ENCODE assay signal across 10 cellular contexts in genomic region chr3:152403632-152404066, GRCh38.
DNase-seq lines count a peak whose midpoint lies in the region; ATAC-seq and TF ChIP-seq lines count a peak whose summit lies in the region.
"Had no signal": no experiment of that assay in that cellular context is flagged by ENCODE, and none has a peak within 500 bp of the region (broad histone marks: within the 10 kb centered on the region; RNA-seq: fewer than 3 reads in every experiment).

No MANE protein-coding gene starts in this region.

- no peaks in the 10 kb centered on the region for H3K9me3 ChIP-seq in prostate gland

- no peak overlapping the region for H3K4me3 ChIP-seq in prostate gland

- no peak overlapping the region for H3K4me3 Mint-ChIP-seq in activated CD8-positive, alpha-beta T cell treated with anti-CD3 and anti-CD28 coated beads, Interleukin-2, amount 10 ng/mL, durations not matched to agents 7 days and 5 days
- H3K4me3 Mint-ChIP-seq: T-helper 2 cell treated with Interferon-gamma antibody and Interleukin-4, amounts not matched to agents 5 μg/mL and 100 μg/mL, for 36 hours had no signal

- peak overlapping the region; percentile 22 to 32 for H3K27ac ChIP-seq in prostate gland

- H3K9me3 Mint-ChIP-seq in activated CD8-positive, alpha-beta T cell treated with anti-CD3 and anti-CD28 coated beads, Interleukin-2, amount 10 ng/mL, durations not matched to agents 7 days and 5 days (ENCODE audit: insufficient read depth) = no peaks in the 10 kb centered on the region
- H3K9me3 Mint-ChIP-seq: T-helper 2 cell treated with Interferon-gamma antibody and Interleukin-4, amounts not matched to agents 5 μg/mL and 100 μg/mL, for 36 hours had no signal

- CTCF ChIA-PET in activated CD8-positive, alpha-beta T cell treated with anti-CD3 and anti-CD28 coated beads, Interleukin-2, amount 10 ng/mL, durations not matched to agents 7 days and 5 days (lab: Charles Lee) = no interaction called here

- POLR2A ChIA-PET in activated CD8-positive, alpha-beta T cell treated with anti-CD3 and anti-CD28 coated beads, Interleukin-2, amount 10 ng/mL, durations not matched to agents 7 days and 5 days (lab: Charles Lee) = interaction anchor here (1.0 kb wide), 1 partner anchor 13 kb away, joined by 6 read pairs; no protein-coding TSS in a partner anchor

- H3K27me3 ChIP-seq in prostate gland (replicated peaks; ENCODE audit: insufficient read depth) = no peaks in the 10 kb centered on the region

- H3K36me3 ChIP-seq in prostate gland = no peaks in the 10 kb centered on the region

- peaks cover 4% of the 10 kb centered on the region for H3K4me1 ChIP-seq in prostate gland (replicated peaks)

- H3K4me1 Mint-ChIP-seq in activated CD8-positive, alpha-beta T cell treated with anti-CD3 and anti-CD28 coated beads, Interleukin-2, amount 10 ng/mL, durations not matched to agents 7 days and 5 days (ENCODE audit: low read depth) = peaks cover 59% of the 10 kb centered on the region

- intact Hi-C loops in cardiac septum (cut with DNase I) = loop anchor here (5.0 to 10.0 kb wide), 2 partner anchors 34 to 139 kb away; partner anchors contain the start of gene MBNL1
- intact Hi-C loops in prostate gland (cut with DNase I) = no loop called here

- TF ChIP-seq CTCF in prostate gland (IDR thresholded peaks at IDR 0.05) = no peak

- WGBS in prostate gland = 57% methylated on average over 2 of the region's 2 CpGs

- no peak for TF ChIP-seq POLR2A in prostate gland (IDR thresholded peaks at IDR 0.05)

- H3K27me3 Mint-ChIP-seq in activated CD8-positive, alpha-beta T cell treated with anti-CD3 and anti-CD28 coated beads, Interleukin-2, amount 10 ng/mL, durations not matched to agents 7 days and 5 days (ENCODE audit: low read depth) = no peaks in the 10 kb centered on the region

- no peak for ATAC-seq in activated CD8-positive, alpha-beta T cell treated with anti-CD3 and anti-CD28 coated beads, Interleukin-2, amount 10 ng/mL, durations not matched to agents 7 days and 5 days
- no peak for ATAC-seq in HG02571 (IDR thresholded peaks at IDR 0.05; ENCODE audit: unreplicated experiment)
- no peak for ATAC-seq in HG02885 (IDR thresholded peaks at IDR 0.05; ENCODE audit: poor library complexity, unreplicated experiment)

- peaks cover 46% of the 10 kb centered on the region for H3K36me3 Mint-ChIP-seq in activated CD8-positive, alpha-beta T cell treated with anti-CD3 and anti-CD28 coated beads, Interleukin-2, amount 10 ng/mL, durations not matched to agents 7 days and 5 days (ENCODE audit: low read depth)

- in situ Hi-C loops in G401 (cut with HindIII; ENCODE audit: low sequenced_read_pairs) = no loop called here

- DNase-seq in G401 (ENCODE audit: low spot score) (peak; percentile 50), cardiac septum (ENCODE audit: low spot score) (peak; percentile 84), prostate gland (ENCODE audit: low spot score) (no peak), amniotic stem cell (lab: John Stamatoyannopoulos, UW) (no peak), DMS114 treated with DMSO at 0.1 percent for 48 hours (lab: John Stamatoyannopoulos, UW; ENCODE audit: unreplicated experiment) (no peak)
- no peak for DNase-seq in activated CD8-positive, alpha-beta T cell treated with anti-CD3 and anti-CD28 coated beads, Interleukin-2, amount 10 ng/mL, durations not matched to agents 7 days and 5 days
- DNase-seq: NCI-H1092 treated with DMSO at 0.1 percent for 48 hours had no signal

- H3K27ac Mint-ChIP-seq in activated CD8-positive, alpha-beta T cell treated with anti-CD3 and anti-CD28 coated beads, Interleukin-2, amount 10 ng/mL, durations not matched to agents 7 days and 5 days = peak overlapping the region; percentile 4
- H3K27ac Mint-ChIP-seq: T-helper 2 cell treated with Interferon-gamma antibody and Interleukin-4, amounts not matched to agents 5 μg/mL and 100 μg/mL, for 36 hours had no signal

Comparison
In these comparisons a context has a peak if more than half of its experiments do, and no peak if none do; other contexts are left out.
1. DNase-seq: peak in G401 (single experiment) and cardiac septum (single experiment); none in activated CD8-positive, alpha-beta T cell treated with anti-CD3 and anti-CD28 coated beads, Interleukin-2, amount 10 ng/mL, durations not matched to agents 7 days and 5 days (single experiment), prostate gland (single experiment), amniotic stem cell (single experiment) and DMS114 treated with DMSO at 0.1 percent for 48 hours (single experiment).